ENCODE assay signal across 1 cellular context in the genomic region with DNA sequence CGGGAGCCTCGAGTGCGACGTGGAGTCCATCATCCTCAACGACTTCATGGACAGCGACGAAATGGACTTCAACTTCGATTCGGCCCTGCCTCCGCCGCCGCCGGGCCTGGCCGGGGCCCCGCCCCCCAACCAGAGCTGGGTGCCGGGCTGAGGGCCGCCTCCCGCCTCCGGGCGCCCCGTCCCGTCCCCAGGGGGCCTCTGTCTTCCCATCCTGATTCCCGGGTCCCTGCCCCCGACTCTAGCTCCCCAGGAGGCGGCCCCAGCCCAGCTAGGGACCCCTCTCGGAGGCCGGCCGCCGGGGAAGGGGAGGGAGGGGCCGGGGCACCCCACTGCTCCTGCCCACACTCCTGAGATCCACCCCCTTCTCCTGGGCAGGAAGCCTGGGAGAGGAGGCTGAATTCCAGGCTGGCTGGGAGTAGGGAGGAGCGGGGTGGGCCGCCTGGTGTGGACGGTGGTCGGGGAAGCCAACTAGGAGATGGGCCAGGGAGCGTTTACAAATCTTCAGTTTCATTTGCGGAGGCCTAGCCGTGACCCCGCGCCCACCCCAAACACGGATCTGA.
TF ChIP-seq lines count a peak whose summit lies in the region.

No MANE protein-coding gene starts in this region.

TF ChIP-seq in HEK293, 187 proteins besides CTCF, POLR2A, EP300 and RAD21 (continued from another document):
- TF ChIP-seq, protein P1, sequence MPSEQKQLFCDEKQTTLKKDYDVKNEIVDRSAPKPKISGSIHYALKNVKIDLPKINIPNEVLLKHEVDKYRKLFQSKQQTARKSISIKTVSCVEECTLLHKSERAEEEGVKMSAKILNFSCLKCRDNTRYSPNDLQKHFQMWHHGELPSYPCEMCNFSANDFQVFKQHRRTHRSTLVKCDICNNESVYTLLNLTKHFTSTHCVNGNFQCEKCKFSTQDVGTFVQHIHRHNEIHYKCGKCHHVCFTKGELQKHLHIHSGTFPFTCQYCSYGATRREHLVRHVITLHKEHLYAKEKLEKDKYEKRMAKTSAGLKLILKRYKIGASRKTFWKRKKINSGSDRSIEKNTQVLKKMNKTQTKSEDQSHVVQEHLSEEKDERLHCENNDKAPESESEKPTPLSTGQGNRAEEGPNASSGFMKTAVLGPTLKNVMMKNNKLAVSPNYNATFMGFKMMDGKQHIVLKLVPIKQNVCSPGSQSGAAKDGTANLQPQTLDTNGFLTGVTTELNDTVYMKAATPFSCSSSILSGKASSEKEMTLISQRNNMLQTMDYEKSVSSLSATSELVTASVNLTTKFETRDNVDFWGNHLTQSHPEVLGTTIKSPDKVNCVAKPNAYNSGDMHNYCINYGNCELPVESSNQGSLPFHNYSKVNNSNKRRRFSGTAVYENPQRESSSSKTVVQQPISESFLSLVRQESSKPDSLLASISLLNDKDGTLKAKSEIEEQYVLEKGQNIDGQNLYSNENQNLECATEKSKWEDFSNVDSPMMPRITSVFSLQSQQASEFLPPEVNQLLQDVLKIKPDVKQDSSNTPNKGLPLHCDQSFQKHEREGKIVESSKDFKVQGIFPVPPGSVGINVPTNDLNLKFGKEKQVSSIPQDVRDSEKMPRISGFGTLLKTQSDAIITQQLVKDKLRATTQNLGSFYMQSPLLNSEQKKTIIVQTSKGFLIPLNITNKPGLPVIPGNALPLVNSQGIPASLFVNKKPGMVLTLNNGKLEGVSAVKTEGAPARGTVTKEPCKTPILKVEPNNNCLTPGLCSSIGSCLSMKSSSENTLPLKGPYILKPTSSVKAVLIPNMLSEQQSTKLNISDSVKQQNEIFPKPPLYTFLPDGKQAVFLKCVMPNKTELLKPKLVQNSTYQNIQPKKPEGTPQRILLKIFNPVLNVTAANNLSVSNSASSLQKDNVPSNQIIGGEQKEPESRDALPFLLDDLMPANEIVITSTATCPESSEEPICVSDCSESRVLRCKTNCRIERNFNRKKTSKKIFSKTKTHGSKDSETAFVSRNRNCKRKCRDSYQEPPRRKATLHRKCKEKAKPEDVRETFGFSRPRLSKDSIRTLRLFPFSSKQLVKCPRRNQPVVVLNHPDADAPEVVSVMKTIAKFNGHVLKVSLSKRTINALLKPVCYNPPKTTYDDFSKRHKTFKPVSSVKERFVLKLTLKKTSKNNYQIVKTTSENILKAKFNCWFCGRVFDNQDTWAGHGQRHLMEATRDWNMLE (tag by site-specific recombination; conservative IDR thresholded peaks at IDR 0.05; ENCODE audit: low read depth) = no peak
- TF ChIP-seq, protein P2, sequence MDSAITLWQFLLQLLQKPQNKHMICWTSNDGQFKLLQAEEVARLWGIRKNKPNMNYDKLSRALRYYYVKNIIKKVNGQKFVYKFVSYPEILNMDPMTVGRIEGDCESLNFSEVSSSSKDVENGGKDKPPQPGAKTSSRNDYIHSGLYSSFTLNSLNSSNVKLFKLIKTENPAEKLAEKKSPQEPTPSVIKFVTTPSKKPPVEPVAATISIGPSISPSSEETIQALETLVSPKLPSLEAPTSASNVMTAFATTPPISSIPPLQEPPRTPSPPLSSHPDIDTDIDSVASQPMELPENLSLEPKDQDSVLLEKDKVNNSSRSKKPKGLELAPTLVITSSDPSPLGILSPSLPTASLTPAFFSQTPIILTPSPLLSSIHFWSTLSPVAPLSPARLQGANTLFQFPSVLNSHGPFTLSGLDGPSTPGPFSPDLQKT (IDR thresholded peaks at IDR 0.05; ENCODE audit: borderline replicate concordance, low read depth, low read length) = no peak
- TF ChIP-seq GLI4 (tag by site-specific recombination; IDR thresholded peaks at IDR 0.05) (no peak), IKZF3 (tag by site-specific recombination; IDR thresholded peaks at IDR 0.05) (peak; percentile 57; the same call in 1 of the 2 replicates), ZNF585B (tag by site-specific recombination; IDR thresholded peaks at IDR 0.05) (no peak), ZNF791 (tag by site-specific recombination; IDR thresholded peaks at IDR 0.05) (no peak), ZNF544 (tag by site-specific recombination; IDR thresholded peaks at IDR 0.05) (no peak), ZNF560 (tag by site-specific recombination; IDR thresholded peaks at IDR 0.05; ENCODE audit: borderline replicate concordance) (no peak), GFI1B (tag by site-specific recombination; IDR thresholded peaks at IDR 0.05) (no peak), ZNF311 (tag by site-specific recombination; IDR thresholded peaks at IDR 0.05; ENCODE audit: borderline replicate concordance) (no peak), SP2 (tag by site-specific recombination; IDR thresholded peaks at IDR 0.05) (0 out of 2 replicates have a peak, but pooled peaks have one; percentile 16), ZNF48 (tag by site-specific recombination; IDR thresholded peaks at IDR 0.05) (no peak), ZNF302 (tag by site-specific recombination; IDR thresholded peaks at IDR 0.05; ENCODE audit: low read depth) (no peak), ZNF747 (tag by site-specific recombination; IDR thresholded peaks at IDR 0.05) (no peak), ZNF433 (tag by site-specific recombination; IDR thresholded peaks at IDR 0.05; ENCODE audit: low read depth) (no peak), ZNF211 (tag by site-specific recombination; IDR thresholded peaks at IDR 0.05; ENCODE audit: low read depth) (no peak), ZNF792 (tag by site-specific recombination; IDR thresholded peaks at IDR 0.05) (no peak), ZNF394 (tag by site-specific recombination; IDR thresholded peaks at IDR 0.05; ENCODE audit: borderline replicate concordance) (no peak), ZNF426 (tag by site-specific recombination; IDR thresholded peaks at IDR 0.05) (no peak), ZNF664 (tag by site-specific recombination; IDR thresholded peaks at IDR 0.05) (no peak), ZNF416 (tag by site-specific recombination; IDR thresholded peaks at IDR 0.05) (no peak), ZNF624 (tag by site-specific recombination; IDR thresholded peaks at IDR 0.05) (no peak), ZNF10 (tag by site-specific recombination; IDR thresholded peaks at IDR 0.05) (no peak), ZNF521 (tag by site-specific recombination; IDR thresholded peaks at IDR 0.05) (no peak), TRIM28 (IDR thresholded peaks at IDR 0.05; ENCODE audit: borderline replicate concordance, low read length) (no peak), ZNF707 (tag by site-specific recombination; IDR thresholded peaks at IDR 0.05) (no peak), GLIS1 (tag by site-specific recombination; IDR thresholded peaks at IDR 0.05) (peak; percentile 25; the same call in 1 of the 2 replicates)
- TF ChIP-seq, protein P3, sequence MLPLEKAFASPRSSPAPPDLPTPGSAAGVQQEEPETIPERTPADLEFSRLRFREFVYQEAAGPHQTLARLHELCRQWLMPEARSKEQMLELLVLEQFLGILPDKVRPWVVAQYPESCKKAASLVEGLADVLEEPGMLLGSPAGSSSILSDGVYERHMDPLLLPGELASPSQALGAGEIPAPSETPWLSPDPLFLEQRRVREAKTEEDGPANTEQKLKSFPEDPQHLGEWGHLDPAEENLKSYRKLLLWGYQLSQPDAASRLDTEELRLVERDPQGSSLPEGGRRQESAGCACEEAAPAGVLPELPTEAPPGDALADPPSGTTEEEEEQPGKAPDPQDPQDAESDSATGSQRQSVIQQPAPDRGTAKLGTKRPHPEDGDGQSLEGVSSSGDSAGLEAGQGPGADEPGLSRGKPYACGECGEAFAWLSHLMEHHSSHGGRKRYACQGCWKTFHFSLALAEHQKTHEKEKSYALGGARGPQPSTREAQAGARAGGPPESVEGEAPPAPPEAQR (tag by site-specific recombination; IDR thresholded peaks at IDR 0.05) = no peak
- TF ChIP-seq, protein P4, sequence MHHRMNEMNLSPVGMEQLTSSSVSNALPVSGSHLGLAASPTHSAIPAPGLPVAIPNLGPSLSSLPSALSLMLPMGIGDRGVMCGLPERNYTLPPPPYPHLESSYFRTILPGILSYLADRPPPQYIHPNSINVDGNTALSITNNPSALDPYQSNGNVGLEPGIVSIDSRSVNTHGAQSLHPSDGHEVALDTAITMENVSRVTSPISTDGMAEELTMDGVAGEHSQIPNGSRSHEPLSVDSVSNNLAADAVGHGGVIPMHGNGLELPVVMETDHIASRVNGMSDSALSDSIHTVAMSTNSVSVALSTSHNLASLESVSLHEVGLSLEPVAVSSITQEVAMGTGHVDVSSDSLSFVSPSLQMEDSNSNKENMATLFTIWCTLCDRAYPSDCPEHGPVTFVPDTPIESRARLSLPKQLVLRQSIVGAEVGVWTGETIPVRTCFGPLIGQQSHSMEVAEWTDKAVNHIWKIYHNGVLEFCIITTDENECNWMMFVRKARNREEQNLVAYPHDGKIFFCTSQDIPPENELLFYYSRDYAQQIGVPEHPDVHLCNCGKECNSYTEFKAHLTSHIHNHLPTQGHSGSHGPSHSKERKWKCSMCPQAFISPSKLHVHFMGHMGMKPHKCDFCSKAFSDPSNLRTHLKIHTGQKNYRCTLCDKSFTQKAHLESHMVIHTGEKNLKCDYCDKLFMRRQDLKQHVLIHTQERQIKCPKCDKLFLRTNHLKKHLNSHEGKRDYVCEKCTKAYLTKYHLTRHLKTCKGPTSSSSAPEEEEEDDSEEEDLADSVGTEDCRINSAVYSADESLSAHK (tag by site-specific recombination; IDR thresholded peaks at IDR 0.05) = no peak
- TF ChIP-seq, protein P5, sequence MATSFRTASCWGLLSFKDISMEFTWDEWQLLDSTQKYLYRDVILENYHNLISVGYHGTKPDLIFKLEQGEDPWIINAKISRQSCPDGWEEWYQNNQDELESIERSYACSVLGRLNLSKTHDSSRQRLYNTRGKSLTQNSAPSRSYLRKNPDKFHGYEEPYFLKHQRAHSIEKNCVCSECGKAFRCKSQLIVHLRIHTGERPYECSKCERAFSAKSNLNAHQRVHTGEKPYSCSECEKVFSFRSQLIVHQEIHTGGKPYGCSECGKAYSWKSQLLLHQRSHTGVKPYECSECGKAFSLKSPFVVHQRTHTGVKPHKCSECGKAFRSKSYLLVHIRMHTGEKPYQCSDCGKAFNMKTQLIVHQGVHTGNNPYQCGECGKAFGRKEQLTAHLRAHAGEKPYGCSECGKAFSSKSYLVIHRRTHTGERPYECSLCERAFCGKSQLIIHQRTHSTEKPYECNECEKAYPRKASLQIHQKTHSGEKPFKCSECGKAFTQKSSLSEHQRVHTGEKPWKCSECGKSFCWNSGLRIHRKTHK (tag by site-specific recombination; IDR thresholded peaks at IDR 0.05) = no peak
- TF ChIP-seq, protein P6, sequence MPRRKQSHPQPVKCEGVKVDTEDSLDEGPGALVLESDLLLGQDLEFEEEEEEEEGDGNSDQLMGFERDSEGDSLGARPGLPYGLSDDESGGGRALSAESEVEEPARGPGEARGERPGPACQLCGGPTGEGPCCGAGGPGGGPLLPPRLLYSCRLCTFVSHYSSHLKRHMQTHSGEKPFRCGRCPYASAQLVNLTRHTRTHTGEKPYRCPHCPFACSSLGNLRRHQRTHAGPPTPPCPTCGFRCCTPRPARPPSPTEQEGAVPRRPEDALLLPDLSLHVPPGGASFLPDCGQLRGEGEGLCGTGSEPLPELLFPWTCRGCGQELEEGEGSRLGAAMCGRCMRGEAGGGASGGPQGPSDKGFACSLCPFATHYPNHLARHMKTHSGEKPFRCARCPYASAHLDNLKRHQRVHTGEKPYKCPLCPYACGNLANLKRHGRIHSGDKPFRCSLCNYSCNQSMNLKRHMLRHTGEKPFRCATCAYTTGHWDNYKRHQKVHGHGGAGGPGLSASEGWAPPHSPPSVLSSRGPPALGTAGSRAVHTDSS (tag by site-specific recombination; IDR thresholded peaks at IDR 0.05) = no peak
- TF ChIP-seq, protein P7, sequence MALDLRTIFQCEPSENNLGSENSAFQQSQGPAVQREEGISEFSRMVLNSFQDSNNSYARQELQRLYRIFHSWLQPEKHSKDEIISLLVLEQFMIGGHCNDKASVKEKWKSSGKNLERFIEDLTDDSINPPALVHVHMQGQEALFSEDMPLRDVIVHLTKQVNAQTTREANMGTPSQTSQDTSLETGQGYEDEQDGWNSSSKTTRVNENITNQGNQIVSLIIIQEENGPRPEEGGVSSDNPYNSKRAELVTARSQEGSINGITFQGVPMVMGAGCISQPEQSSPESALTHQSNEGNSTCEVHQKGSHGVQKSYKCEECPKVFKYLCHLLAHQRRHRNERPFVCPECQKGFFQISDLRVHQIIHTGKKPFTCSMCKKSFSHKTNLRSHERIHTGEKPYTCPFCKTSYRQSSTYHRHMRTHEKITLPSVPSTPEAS (tag by site-specific recombination; IDR thresholded peaks at IDR 0.05) = no peak
